Comparison of ENCODE assay signal across 1 cellular context in genomic region chr3:45939341-45939771, GRCh38.
TF ChIP-seq lines count a peak whose summit lies in the region.

No MANE protein-coding gene starts in this region.

TF ChIP-seq in IMR-90, 13 proteins besides CTCF, POLR2A, EP300 and RAD21:
- TF ChIP-seq RCOR1 (IDR thresholded peaks at IDR 0.05; ENCODE audit: insufficient replicate concordance, low read length) (no peak), CEBPB (IDR thresholded peaks at IDR 0.05; ENCODE audit: low read depth, low read length) (no peak), RFX5 (IDR thresholded peaks at IDR 0.05; ENCODE audit: low read depth, low read length) (no peak), ELK1 (IDR thresholded peaks at IDR 0.05; ENCODE audit: borderline replicate concordance, low read depth, low read length) (no peak), SMC3 (IDR thresholded peaks at IDR 0.05; ENCODE audit: low read depth, low read length) (no peak), BHLHE40 (IDR thresholded peaks at IDR 0.05; ENCODE audit: low read depth, low read length) (no peak), MAZ (IDR thresholded peaks at IDR 0.05; ENCODE audit: borderline replicate concordance, low read depth, low read length) (no peak), FOS (IDR thresholded peaks at IDR 0.05; ENCODE audit: low read depth, low read length) (no peak), MXI1 (IDR thresholded peaks at IDR 0.05; ENCODE audit: borderline replicate concordance, low read depth, low read length) (no peak)
TF ChIP-seq in IMR-90: peak in this region for 0.
